In the genomic region with DNA sequence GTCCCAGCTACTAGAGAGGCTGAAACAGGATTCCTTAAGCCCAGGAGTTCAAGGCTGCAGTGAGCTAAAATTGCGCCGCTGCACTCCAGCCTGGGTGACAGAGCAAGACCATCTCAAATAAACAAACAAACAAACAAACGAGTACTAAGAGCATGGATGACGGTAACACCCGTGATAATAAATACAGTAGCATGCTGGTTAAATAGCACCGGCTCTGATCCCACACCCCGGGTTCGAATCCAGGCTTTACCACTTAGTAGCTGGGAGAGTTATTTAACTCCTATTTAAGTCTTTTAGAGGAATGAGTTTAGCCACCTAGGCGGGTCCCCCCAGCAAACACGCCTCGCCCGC, we compare ENCODE assay signal across 8 cellular contexts. TPM values are rescaled to one million over a fixed set of nuclear protein-coding genes. Genes with fewer than 3 reads are reported as not detected.
DNase-seq lines count a peak whose midpoint lies in the region; ATAC-seq and TF ChIP-seq lines count a peak whose summit lies in the region.

No MANE protein-coding gene starts in this region.

- H3K9ac ChIP-seq in mammary epithelial cell (ENCODE audit: insufficient read depth, low read length), result no peak overlapping the region
- H3K9ac ChIP-seq in mucosa of stomach (ENCODE audit: low read length), result peak overlapping the region; percentile 100

- no peaks in the 10 kb centered on the region for H4K20me1 ChIP-seq in mammary epithelial cell (ENCODE audit: insufficient read depth, low read length)

- H3K27ac ChIP-seq in A673 (ENCODE audit: low read depth, low read length, poor library complexity, severe bottlenecking) (peak overlapping the region; percentile 93), mammary epithelial cell (ENCODE audit: insufficient read depth, low read depth, low read length) (no peak overlapping the region)

- DNase-seq in A673 (ENCODE audit: low spot score), result no peak
- no peak for DNase-seq in mammary epithelial cell
- DNase-seq in GM13976 (ENCODE audit: low spot score), result no peak
- no peak for DNase-seq in NCI-H1092 (lab: John Stamatoyannopoulos, UW)
- DNase-seq in medulla oblongata (ENCODE audit: extremely low spot score), result no peak

- POLR2A ChIA-PET in A673 (lab: Charles Lee; ENCODE audit: low non-redundant PET), result no interaction called here

- H3K4me3 ChIP-seq in A673 (ENCODE audit: low read depth, low read length, poor library complexity, severe bottlenecking) (peak overlapping the region; percentile 90), mammary epithelial cell (replicated peaks in 1 of 3; ENCODE audit: insufficient read depth in 1 of 3, low read depth in 2 of 3, low read length in 3 of 3) (peak overlapping the region; percentile 63 to 85 (median 79)), mucosa of stomach (ENCODE audit: low read length) (peak overlapping the region; percentile 100)

- intact Hi-C loops in A673 (cut with micrococcal nuclease; ENCODE audit: unreplicated experiment) (loop anchor here (2.0 kb wide), 1 partner anchor 44 kb away; no protein-coding TSS in a partner anchor), mammary epithelial cell (cut with micrococcal nuclease) (no loop called here)

- H3K27me3 ChIP-seq in A673 (replicated peaks; ENCODE audit: insufficient read depth, low read depth, low read length, poor library complexity) (no peaks in the 10 kb centered on the region), mammary epithelial cell (ENCODE audit: insufficient read depth, low read length) (no peaks in the 10 kb centered on the region), mucosa of stomach (ENCODE audit: control insufficient read depth, insufficient read depth, low read length) (no peaks in the 10 kb centered on the region)

- in situ Hi-C loops in mammary epithelial cell (cut with MboI; ENCODE audit: low sequenced_read_pairs in 2 of 2), result loop anchor here in 1 of 2 donors (5.0 kb wide), 1 partner anchor 54 kb away; no protein-coding TSS in a partner anchor
- in situ Hi-C loops in GM13976 (cut with MboI; ENCODE audit: low sequenced_read_pairs, unreplicated experiment), result no loop called here

- dilution Hi-C loops in mammary epithelial cell (cut with HindIII; ENCODE audit: low sequenced_read_pairs), result no loop called here

- WGBS in mammary epithelial cell (ENCODE audit: low coverage, missing lambda C conversion rate), result 25% methylated on average over 8 of the region's 12 CpGs

- no peak for TF ChIP-seq CTCF in A673 (conservative IDR thresholded peaks at IDR 0.05; ENCODE audit: low read depth, low read length)
- no peak for TF ChIP-seq CTCF in mammary epithelial cell (conservative IDR thresholded peaks at IDR 0.05 in 1 of 2, IDR thresholded peaks at IDR 0.05 in 1 of 2; ENCODE audit: extremely low read depth in 1 of 2, insufficient read depth in 1 of 2, low read depth in 1 of 2, low read length in 2 of 2)
- TF ChIP-seq CTCF in GM13976 (IDR thresholded peaks at IDR 0.05; ENCODE audit: borderline replicate concordance, control extremely low read depth, extremely low read depth, insufficient read depth, missing control alignments), result no peak

- peak overlapping the region; percentile 82 for H3K4me2 ChIP-seq in mammary epithelial cell (ENCODE audit: insufficient read depth, low read depth, low read length)

- H3K79me2 ChIP-seq in mammary epithelial cell (ENCODE audit: insufficient read depth, low read length), result peaks cover 44% of the 10 kb centered on the region

- H3K36me3 ChIP-seq in A673 (ENCODE audit: insufficient read depth, low read length, poor library complexity, severe bottlenecking), result peaks cover 21% of the 10 kb centered on the region
- no peaks in the 10 kb centered on the region for H3K36me3 ChIP-seq in mammary epithelial cell (ENCODE audit: insufficient read depth, low read length)
- H3K36me3 ChIP-seq in mucosa of stomach (ENCODE audit: control insufficient read depth, insufficient read depth, low read length), result no peaks in the 10 kb centered on the region

- H3K9me3 ChIP-seq in A673 (ENCODE audit: low read depth, low read length, poor library complexity, severe bottlenecking) (no peaks in the 10 kb centered on the region), mammary epithelial cell (replicated peaks; ENCODE audit: insufficient read depth, low read length) (no peaks in the 10 kb centered on the region), mucosa of stomach (ENCODE audit: control insufficient read depth, low read length) (no peaks in the 10 kb centered on the region)

- ATAC-seq in HG03342 (IDR thresholded peaks at IDR 0.05; ENCODE audit: unreplicated experiment) (peak; percentile 1), GM21423 (IDR thresholded peaks at IDR 0.05; ENCODE audit: unreplicated experiment) (no peak)

- CTCF ChIA-PET in A673 (lab: Charles Lee), result no interaction called here
- CTCF ChIA-PET in mammary epithelial cell (lab: Charles Lee; ENCODE audit: low non-redundant PET), result no interaction called here

- peaks cover 24% of the 10 kb centered on the region for H3K4me1 ChIP-seq in A673 (ENCODE audit: insufficient read depth, low read length, poor library complexity, severe bottlenecking)
- peaks cover 10% of the 10 kb centered on the region for H3K4me1 ChIP-seq in mammary epithelial cell (ENCODE audit: insufficient read depth, low read length)
- H3K4me1 ChIP-seq in mucosa of stomach (ENCODE audit: control insufficient read depth, insufficient read depth, low read length), result peaks cover 8% of the 10 kb centered on the region

- H2AFZ ChIP-seq in mammary epithelial cell (ENCODE audit: low read depth, low read length), result peak overlapping the region; percentile 98

- BruUV-seq in A673 (replicated peaks; lab: Mats Ljungman, UMichigan) (no TSS peak), mammary epithelial cell (replicated peaks; lab: Mats Ljungman, UMichigan) (no TSS peak)

RNA-seq across cellular contexts. Expression of gene METTL22, which starts 0.3 kb away (rescaled TPM):
- 91.2 and 116 TPM in 2 replicates for total RNA-seq in A673 (2021)
- 10 to 100 TPM; 35.2 to 40.9 TPM for total RNA-seq in mammary epithelial cell
- polyA plus RNA-seq in mammary epithelial cell, result 21.2 TPM
- polyA minus RNA-seq in mammary epithelial cell, result 19.6 TPM

RNA-seq across cellular contexts. Expression of gene TMEM114, which starts 30.9 kb away (rescaled TPM):
- total RNA-seq in A673 (2021) (0.86 and 1.8 TPM in 2 replicates), mammary epithelial cell (not detected)
- polyA plus RNA-seq in mammary epithelial cell, result not detected
- not detected for polyA minus RNA-seq in mammary epithelial cell

RNA-seq across cellular contexts. Expression of gene ABAT, which starts 53.2 kb away (rescaled TPM):
- 6.9 and 8.6 TPM in 2 replicates for total RNA-seq in A673 (2021)
- 10 to 100 TPM; 13.6 to 20.5 TPM for total RNA-seq in mammary epithelial cell
- 7.4 TPM for polyA plus RNA-seq in mammary epithelial cell
- polyA minus RNA-seq in mammary epithelial cell, result 8.6 TPM
